ENCODE assay signal across 12 cellular contexts in the genomic region with DNA sequence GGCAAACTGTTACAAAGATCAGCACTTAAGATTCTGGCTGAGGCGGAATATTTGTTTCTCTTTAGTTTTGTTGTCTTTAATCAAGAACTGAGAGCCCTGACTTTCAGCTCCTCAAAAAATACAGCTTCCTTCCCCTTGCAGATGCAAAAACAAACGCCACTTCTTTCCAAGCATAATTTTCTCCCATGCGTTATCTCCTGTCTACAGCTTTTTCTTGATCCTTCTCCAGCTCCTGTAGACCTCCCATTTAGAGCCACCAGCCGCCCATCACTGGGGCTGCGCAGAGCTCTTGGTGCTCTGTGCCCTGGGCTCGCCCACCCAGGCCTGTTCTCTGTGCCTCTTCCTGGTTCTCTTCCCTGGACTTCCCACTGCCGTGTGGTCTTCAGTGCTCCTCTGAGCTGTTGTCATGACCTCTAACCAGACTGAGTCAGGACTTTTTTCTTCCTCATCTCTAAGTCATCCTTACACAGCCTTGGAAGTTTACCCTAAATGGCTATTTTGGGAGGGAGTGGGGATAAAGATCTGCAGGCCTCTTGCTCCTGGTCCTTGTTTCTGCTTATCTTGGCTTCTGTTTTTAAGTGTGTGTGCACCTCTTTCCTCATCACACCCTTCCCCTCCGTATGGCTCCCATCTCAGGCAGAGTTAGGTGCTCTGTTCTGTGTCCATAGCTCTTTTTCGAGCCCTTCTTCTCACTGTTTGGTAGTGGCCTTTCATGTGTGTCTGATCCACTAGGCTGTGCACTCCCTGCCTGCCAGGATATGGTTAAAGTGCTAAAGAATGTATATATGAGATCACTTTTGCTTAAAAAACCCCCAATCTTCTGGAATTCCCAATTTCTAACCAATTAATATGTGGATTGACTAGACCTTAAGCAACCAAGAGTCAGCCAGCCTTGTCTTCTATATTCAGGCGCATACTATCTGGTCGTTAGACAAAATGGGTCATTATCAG.
DNase-seq lines count a peak whose midpoint lies in the region; ATAC-seq, FAIRE-seq and TF ChIP-seq lines count a peak whose summit lies in the region.
"Had no signal": no experiment of that assay in that cellular context is flagged by ENCODE, and none has a peak within 500 bp of the region (broad histone marks: within the 10 kb centered on the region; RNA-seq: fewer than 3 reads in every experiment).

No MANE protein-coding gene starts in this region.

- 69 to 75% methylated on average over 11 of the region's 11 CpGs for WGBS in aorta, 2 donors

- TF ChIP-seq POLR2A in endothelial cell of umbilical vein (IDR thresholded peaks at IDR 0.05; ENCODE audit: low read depth, low read length), result no peak

- dilution Hi-C loops in endothelial cell of umbilical vein (cut with MboI; ENCODE audit: extremely low pct_ligation_motif_present, low sequenced_read_pairs), result no loop called here

- peak overlapping the region; percentile 13 for H3K27ac ChIP-seq in endothelial cell of umbilical vein (ENCODE audit: insufficient read depth, low read depth, low read length)
- peak overlapping the region; percentile 27 for H3K27ac ChIP-seq in muscle layer of colon (ENCODE audit: low read depth, low read length)
- no peak overlapping the region for H3K27ac ChIP-seq in aorta (ENCODE audit: low read depth in 1 of 2, low read length in 2 of 2)

- POLR2A ChIA-PET in endothelial cell of umbilical vein (lab: Charles Lee), result interaction anchor here (1.0 kb wide), 1 partner anchor 96 kb away, joined by 4 read pairs; no protein-coding TSS in a partner anchor

- no peak for ATAC-seq in stimulated activated naive CD8-positive, alpha-beta T cell treated with anti-CD3 and anti-CD28 coated beads, Interleukin-15, Interleukin-2, amounts not matched to agents 100 U/mL and 50 U/mL, for 24 hours
- peak; percentile 34 for ATAC-seq in aorta (ENCODE audit: low FRiP score)
- no peak for ATAC-seq in activated CD4-positive, CD25-positive, alpha-beta regulatory T cell treated with anti-CD3 and anti-CD28 coated beads, Interleukin-2, amount 50 U/mL, for 24 hours

- intact Hi-C loops in endothelial cell of umbilical vein (cut with micrococcal nuclease) (no loop called here), aorta (cut with DNase I) (no loop called here)

- H3K4me2 ChIP-seq in endothelial cell of umbilical vein (ENCODE audit: insufficient read depth, low read length), result peak overlapping the region; percentile 4

- H3K9me3 Mint-ChIP-seq in stimulated activated naive CD8-positive, alpha-beta T cell treated with anti-CD3 and anti-CD28 coated beads, Interleukin-15, Interleukin-2, amounts not matched to agents 100 ng/mL and 50 ng/mL, for 24 hours, result no peaks in the 10 kb centered on the region

- peak overlapping the region; percentile 62 for H3K27ac Mint-ChIP-seq in stimulated activated naive CD8-positive, alpha-beta T cell treated with anti-CD3 and anti-CD28 coated beads, Interleukin-15, Interleukin-2, amounts not matched to agents 100 ng/mL and 50 ng/mL, for 24 hours
- H3K27ac Mint-ChIP-seq: B cell had no signal

- peaks cover 10% of the 10 kb centered on the region for H3K4me1 Mint-ChIP-seq in stimulated activated naive CD8-positive, alpha-beta T cell treated with anti-CD3 and anti-CD28 coated beads, Interleukin-15, Interleukin-2, amounts not matched to agents 100 ng/mL and 50 ng/mL, for 24 hours (ENCODE audit: low read depth)

- H3K4me3 Mint-ChIP-seq in stimulated activated naive CD8-positive, alpha-beta T cell treated with anti-CD3 and anti-CD28 coated beads, Interleukin-15, Interleukin-2, amounts not matched to agents 100 ng/mL and 50 ng/mL, for 24 hours, result no peak overlapping the region
- H3K4me3 Mint-ChIP-seq: B cell had no signal

- H3K9ac ChIP-seq in endothelial cell of umbilical vein (replicated peaks; ENCODE audit: extremely low read depth, insufficient read depth, low read length) (no peak overlapping the region), muscle layer of colon (ENCODE audit: low read length) (no peak overlapping the region)

- H3K4me3 ChIP-seq in endothelial cell of umbilical vein (replicated peaks in 1 of 3; ENCODE audit: insufficient read depth in 1 of 3, low read depth in 1 of 3, low read length in 3 of 3) (no peak overlapping the region), muscle layer of colon (ENCODE audit: low read depth in 1 of 2, low read length in 2 of 2) (no peak overlapping the region), aorta (ENCODE audit: low read length in 2 of 2) (no peak overlapping the region), H7 (ENCODE audit: insufficient read depth, low read depth, low read length) (no peak overlapping the region)

- no TSS peak for BruUV-seq in endothelial cell of umbilical vein (replicated peaks; lab: Mats Ljungman, UMichigan)

- H3K9me1 ChIP-seq in endothelial cell of umbilical vein (replicated peaks; ENCODE audit: control insufficient read depth, extremely low read depth, insufficient read depth, low read length), result no peaks in the 10 kb centered on the region

- no peaks in the 10 kb centered on the region for H4K20me1 ChIP-seq in endothelial cell of umbilical vein (replicated peaks; ENCODE audit: control insufficient read depth, extremely low read depth, insufficient read depth, low read length)

- peaks cover 32% of the 10 kb centered on the region for H3K4me1 ChIP-seq in endothelial cell of umbilical vein (ENCODE audit: control insufficient read depth, extremely low read depth, insufficient read depth, low read length)
- H3K4me1 ChIP-seq in muscle layer of colon (ENCODE audit: insufficient read depth, low read length), result peaks cover 88% of the 10 kb centered on the region
- H3K4me1 ChIP-seq in aorta (ENCODE audit: control insufficient read depth in 1 of 2, insufficient read depth in 2 of 2, low read length in 2 of 2), result peaks cover 6 to 12% of the 10 kb centered on the region in 2 donors

- no peaks in the 10 kb centered on the region for H3K27me3 Mint-ChIP-seq in stimulated activated naive CD8-positive, alpha-beta T cell treated with anti-CD3 and anti-CD28 coated beads, Interleukin-15, Interleukin-2, amounts not matched to agents 100 ng/mL and 50 ng/mL, for 24 hours
- H3K27me3 Mint-ChIP-seq: B cell had no signal

- H3K36me3 Mint-ChIP-seq in stimulated activated naive CD8-positive, alpha-beta T cell treated with anti-CD3 and anti-CD28 coated beads, Interleukin-15, Interleukin-2, amounts not matched to agents 100 ng/mL and 50 ng/mL, for 24 hours (ENCODE audit: low read depth), result peaks cover 35% of the 10 kb centered on the region

- TF ChIP-seq CTCF in endothelial cell of umbilical vein (IDR thresholded peaks at IDR 0.05; ENCODE audit: extremely low read depth in 1 of 2, insufficient read depth in 1 of 2, low read depth in 1 of 2, low read length in 2 of 2), result no peak

- no peaks in the 10 kb centered on the region for H3K36me3 ChIP-seq in endothelial cell of umbilical vein (ENCODE audit: control insufficient read depth in 2 of 2, extremely low read depth in 1 of 2, insufficient read depth in 2 of 2, low read length in 2 of 2)
- peaks cover 7% of the 10 kb centered on the region for H3K36me3 ChIP-seq in muscle layer of colon (ENCODE audit: insufficient read depth, low read length)
- no peaks in the 10 kb centered on the region for H3K36me3 ChIP-seq in aorta (ENCODE audit: control insufficient read depth in 1 of 2, insufficient read depth in 2 of 2, low read length in 1 of 2)
- no peaks in the 10 kb centered on the region; the same call in 1 of the 2 replicates for H3K36me3 ChIP-seq in H7 (replicated peaks; ENCODE audit: control insufficient read depth, insufficient read depth, low read length)

- H2AFZ ChIP-seq in endothelial cell of umbilical vein (ENCODE audit: low read depth, low read length), result peak overlapping the region; percentile 18

- FAIRE-seq in endothelial cell of umbilical vein (lab: Jason Lieb, UNC), result peak; percentile 48
- FAIRE-seq: H54 had no signal

- DNase-seq in stimulated activated naive CD8-positive, alpha-beta T cell treated with anti-CD3 and anti-CD28 coated beads, Interleukin-15, Interleukin-2, amounts not matched to agents 100 U/mL and 50 U/mL, for 24 hours, result no peak
- DNase-seq in endothelial cell of umbilical vein (ENCODE audit: low read depth, low spot score) (peak; percentile 75), aorta (no peak), GM19238 (ENCODE audit: insufficient read length, low spot score) (no peak), H7 (no peak)
- DNase-seq: dermis blood vessel endothelial cell, NCI-H526 had no signal

- H3K27me3 ChIP-seq in endothelial cell of umbilical vein (ENCODE audit: control insufficient read depth in 2 of 2, insufficient read depth in 2 of 2, low read length in 2 of 2) (no peaks in the 10 kb centered on the region), muscle layer of colon (ENCODE audit: control insufficient read depth in 1 of 2, insufficient read depth in 2 of 2, low read length in 2 of 2) (no peaks in the 10 kb centered on the region), aorta (ENCODE audit: control insufficient read depth in 1 of 2, insufficient read depth in 2 of 2, low read length in 1 of 2) (no peaks in the 10 kb centered on the region), H7 (ENCODE audit: control insufficient read depth, insufficient read depth, low read length) (no peaks in the 10 kb centered on the region)

- H3K79me2 ChIP-seq in endothelial cell of umbilical vein (ENCODE audit: control insufficient read depth, insufficient read depth, low read length), result no peaks in the 10 kb centered on the region

- H3K9me3 ChIP-seq in endothelial cell of umbilical vein (replicated peaks; ENCODE audit: control insufficient read depth, insufficient read depth, low read length), result no peaks in the 10 kb centered on the region
- H3K9me3 ChIP-seq in muscle layer of colon (ENCODE audit: low read length), result no peaks in the 10 kb centered on the region
- H3K9me3 ChIP-seq in aorta (ENCODE audit: control insufficient read depth, low read length), result no peaks in the 10 kb centered on the region

- CTCF ChIA-PET in endothelial cell of umbilical vein (lab: Charles Lee), result interaction anchor here (0.7 to 1.3 kb wide), 4 partner anchors 14 to 208 kb away, joined by 3 to 4 read pairs (median 4); no protein-coding TSS in a partner anchor

TF ChIP-seq in endothelial cell of umbilical vein, 7 proteins besides CTCF, POLR2A, EP300 and RAD21:
- TF ChIP-seq GATA2 (IDR thresholded peaks at IDR 0.05; ENCODE audit: insufficient read depth, insufficient read length, low read depth, low read length) (peak; percentile 57), FOS (IDR thresholded peaks at IDR 0.05; ENCODE audit: borderline replicate concordance, insufficient read depth, low read length) (no peak), JUN (IDR thresholded peaks at IDR 0.05; ENCODE audit: borderline replicate concordance, insufficient read depth, insufficient read length, low read depth) (no peak), POLR2AphosphoS5 (IDR thresholded peaks at IDR 0.05; ENCODE audit: insufficient read depth, low read depth, low read length) (no peak), EZH2 (IDR thresholded peaks at IDR 0.05; ENCODE audit: borderline replicate concordance, low read depth, low read length, severe bottlenecking) (no peak), MYC (IDR thresholded peaks at IDR 0.05; ENCODE audit: low read depth, low read length) (no peak)
- TF ChIP-seq, protein P1, sequence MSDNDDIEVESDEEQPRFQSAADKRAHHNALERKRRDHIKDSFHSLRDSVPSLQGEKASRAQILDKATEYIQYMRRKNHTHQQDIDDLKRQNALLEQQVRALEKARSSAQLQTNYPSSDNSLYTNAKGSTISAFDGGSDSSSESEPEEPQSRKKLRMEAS (IDR thresholded peaks at IDR 0.05; ENCODE audit: insufficient read depth, insufficient read length), result no peak
TF ChIP-seq in endothelial cell of umbilical vein: peak in this region for 1.

Comparison
In these comparisons a context has a peak if more than half of its experiments do, and no peak if none do; other contexts are left out.
1. H3K27ac ChIP-seq: peak in endothelial cell of umbilical vein (single experiment) and muscle layer of colon (single experiment); none in aorta (0 of 2).